Comparison of ENCODE assay signal across 1 cellular context in the genomic region with DNA sequence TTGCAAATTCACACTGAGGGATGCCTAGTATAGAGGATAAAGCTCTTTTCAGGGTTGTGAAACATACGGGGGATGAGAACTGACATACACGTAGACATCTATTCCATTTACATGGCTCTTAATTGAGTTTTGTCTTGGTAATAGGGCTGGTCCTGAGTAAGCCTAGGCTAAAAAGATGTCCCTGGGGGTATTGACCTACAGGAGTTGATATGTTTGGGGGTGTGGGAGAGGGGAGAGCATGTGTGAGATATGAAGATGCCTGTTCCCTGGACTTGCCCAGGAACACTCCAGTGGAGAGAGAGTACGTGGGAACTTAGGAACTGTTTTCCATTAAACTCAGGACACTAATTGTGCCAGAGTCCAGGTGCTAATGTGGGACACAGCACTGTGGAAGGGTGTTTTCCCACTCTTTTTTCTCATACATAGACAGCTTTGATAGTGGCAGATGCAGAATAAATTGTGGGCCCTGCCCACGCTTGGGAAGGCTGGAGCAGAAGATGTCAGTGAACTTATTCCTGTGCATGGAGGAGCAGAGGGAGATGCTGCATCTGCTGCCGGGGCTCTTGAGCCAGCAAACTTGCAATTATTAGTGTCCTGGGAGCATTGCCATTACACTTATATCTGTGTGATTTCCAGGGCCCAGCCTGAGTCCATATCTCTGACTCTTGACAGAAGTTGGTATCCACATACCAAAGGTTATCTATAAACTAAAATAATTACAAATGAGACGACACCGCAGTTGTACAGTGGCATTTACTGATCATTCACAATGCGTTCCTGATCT.
TF ChIP-seq lines count a peak whose summit lies in the region.

No MANE protein-coding gene starts in this region.

TF ChIP-seq in SK-N-SH treated with all-trans-retinoic acid at 6 μM for 48 hours, 23 proteins besides CTCF, POLR2A, EP300 and RAD21:
- no peak for TF ChIP-seq PATZ1 (CRISPR knock-in tag; IDR thresholded peaks at IDR 0.05; ENCODE audit: borderline replicate concordance)
- TF ChIP-seq GLIS3 (CRISPR knock-in tag; IDR thresholded peaks at IDR 0.05): 0 out of 2 replicates have a peak, but pooled peaks have one; percentile 13
- TF ChIP-seq TOX (CRISPR knock-in tag; IDR thresholded peaks at IDR 0.05; ENCODE audit: borderline replicate concordance): no peak
- TF ChIP-seq ISL1 (CRISPR knock-in tag; IDR thresholded peaks at IDR 0.05): peak; percentile 30; the same call in 1 of the 2 replicates
- TF ChIP-seq, protein P1, sequence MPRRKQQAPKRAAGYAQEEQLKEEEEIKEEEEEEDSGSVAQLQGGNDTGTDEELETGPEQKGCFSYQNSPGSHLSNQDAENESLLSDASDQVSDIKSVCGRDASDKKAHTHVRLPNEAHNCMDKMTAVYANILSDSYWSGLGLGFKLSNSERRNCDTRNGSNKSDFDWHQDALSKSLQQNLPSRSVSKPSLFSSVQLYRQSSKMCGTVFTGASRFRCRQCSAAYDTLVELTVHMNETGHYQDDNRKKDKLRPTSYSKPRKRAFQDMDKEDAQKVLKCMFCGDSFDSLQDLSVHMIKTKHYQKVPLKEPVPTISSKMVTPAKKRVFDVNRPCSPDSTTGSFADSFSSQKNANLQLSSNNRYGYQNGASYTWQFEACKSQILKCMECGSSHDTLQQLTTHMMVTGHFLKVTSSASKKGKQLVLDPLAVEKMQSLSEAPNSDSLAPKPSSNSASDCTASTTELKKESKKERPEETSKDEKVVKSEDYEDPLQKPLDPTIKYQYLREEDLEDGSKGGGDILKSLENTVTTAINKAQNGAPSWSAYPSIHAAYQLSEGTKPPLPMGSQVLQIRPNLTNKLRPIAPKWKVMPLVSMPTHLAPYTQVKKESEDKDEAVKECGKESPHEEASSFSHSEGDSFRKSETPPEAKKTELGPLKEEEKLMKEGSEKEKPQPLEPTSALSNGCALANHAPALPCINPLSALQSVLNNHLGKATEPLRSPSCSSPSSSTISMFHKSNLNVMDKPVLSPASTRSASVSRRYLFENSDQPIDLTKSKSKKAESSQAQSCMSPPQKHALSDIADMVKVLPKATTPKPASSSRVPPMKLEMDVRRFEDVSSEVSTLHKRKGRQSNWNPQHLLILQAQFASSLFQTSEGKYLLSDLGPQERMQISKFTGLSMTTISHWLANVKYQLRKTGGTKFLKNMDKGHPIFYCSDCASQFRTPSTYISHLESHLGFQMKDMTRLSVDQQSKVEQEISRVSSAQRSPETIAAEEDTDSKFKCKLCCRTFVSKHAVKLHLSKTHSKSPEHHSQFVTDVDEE (CRISPR knock-in tag; IDR thresholded peaks at IDR 0.05): no peak
